In the genomic region with DNA sequence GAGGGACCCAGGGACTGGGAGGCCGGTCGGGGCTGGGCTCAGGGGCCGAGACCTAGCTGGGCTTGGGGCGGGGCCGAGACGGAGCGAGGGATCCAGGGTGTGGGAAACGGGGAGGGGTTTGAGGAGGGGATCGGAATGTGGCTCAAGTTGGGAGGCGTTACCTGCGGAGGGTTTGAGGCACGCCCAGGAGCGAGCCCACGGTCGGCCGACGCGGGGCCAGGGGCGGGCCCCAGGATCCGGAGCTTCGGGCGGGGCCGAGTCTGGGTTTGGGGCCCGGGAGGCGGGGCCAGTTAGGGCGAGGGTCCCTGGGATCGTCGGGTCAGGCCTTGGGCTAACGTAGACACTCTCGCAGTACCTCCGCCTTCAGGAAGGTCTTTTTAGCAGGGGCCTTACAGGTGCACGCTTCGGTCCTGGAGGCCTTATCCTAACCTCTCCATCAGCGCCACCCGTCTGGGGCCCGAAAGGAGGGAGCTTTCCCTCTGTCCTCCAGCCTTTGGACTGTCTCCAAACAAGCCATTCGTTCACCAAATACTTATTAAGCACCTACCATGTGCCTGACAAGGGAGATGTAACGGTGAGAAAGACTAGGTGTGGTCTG, we compare ENCODE assay signal across 8 cellular contexts.
DNase-seq lines count a peak whose midpoint lies in the region; ATAC-seq and TF ChIP-seq lines count a peak whose summit lies in the region.
"Not testable (repeated sequence)": the region's sequence is repeated elsewhere in the genome, so short reads cannot be mapped to it uniquely, and the experiment has no call there.

No MANE protein-coding gene starts in this region.

- intact Hi-C loops in Calu3 (cut with micrococcal nuclease; ENCODE audit: unreplicated experiment); MCF 10A (cut with micrococcal nuclease); natural killer cell (cut with micrococcal nuclease): not testable (repeated sequence)

- H3K27ac Mint-ChIP-seq in Calu3 (ENCODE audit: unreplicated experiment) = not testable (repeated sequence)
- H3K27ac Mint-ChIP-seq in T-cell (peak overlapping the region; percentile 73 to 100), MCF 10A (ENCODE audit: low read depth, unreplicated experiment) (peak overlapping the region; percentile 97), natural killer cell (peak overlapping the region; percentile 95 to 97)

- POLR2A ChIA-PET in T-cell (lab: Charles Lee); MCF 10A (lab: Yijun Ruan, JAX): not testable (repeated sequence)

- not testable (repeated sequence) for ATAC-seq in T-cell (replicated peaks in 1 of 4); natural killer cell; thoracic aorta (ENCODE audit: insufficient number of reproducible peaks, low FRiP score, low read depth)

- not testable (repeated sequence) for TF ChIP-seq CTCF in Calu3 (IDR thresholded peaks at IDR 0.05; ENCODE audit: unreplicated experiment); HFF-Myc (IDR thresholded peaks at IDR 0.05; ENCODE audit: low read depth, low read length, missing control alignments); MCF 10A (IDR thresholded peaks at IDR 0.05; ENCODE audit: unreplicated experiment); right atrium auricular region (IDR thresholded peaks at IDR 0.05); natural killer cell (IDR thresholded peaks at IDR 0.05); thoracic aorta (IDR thresholded peaks at IDR 0.05)

- peak overlapping the region; percentile 92 to 95 for H3K27ac ChIP-seq in right atrium auricular region
- H3K27ac ChIP-seq in thoracic aorta = peak overlapping the region; percentile 78 to 86

- H3K36me3 Mint-ChIP-seq in Calu3 (ENCODE audit: insufficient read depth, unreplicated experiment) (peaks cover 14% of the 10 kb centered on the region), MCF 10A (ENCODE audit: insufficient read depth, unreplicated experiment) (peaks cover 23% of the 10 kb centered on the region)
- not testable (repeated sequence) for H3K36me3 Mint-ChIP-seq in T-cell, natural killer cell

- H3K9me3 Mint-ChIP-seq in Calu3 (ENCODE audit: low read depth, unreplicated experiment); T-cell; MCF 10A (ENCODE audit: unreplicated experiment); natural killer cell: not testable (repeated sequence)

- H3K27me3 ChIP-seq in right atrium auricular region; thoracic aorta (replicated peaks; ENCODE audit: insufficient read depth): not testable (repeated sequence)

- not testable (repeated sequence) for H3K4me1 Mint-ChIP-seq in Calu3 (ENCODE audit: low read depth, unreplicated experiment)
- H3K4me1 Mint-ChIP-seq in T-cell (peaks cover 4 to 17% (median 14%) of the 10 kb centered on the region in 3 donors), MCF 10A (ENCODE audit: insufficient read depth, unreplicated experiment) (peaks cover 10% of the 10 kb centered on the region), natural killer cell (peaks cover 10 to 13% of the 10 kb centered on the region in 2 donors)

- BruUV-seq in Calu3 (replicated peaks; lab: Mats Ljungman, UMichigan); MCF 10A (replicated peaks; lab: Mats Ljungman, UMichigan): not testable (repeated sequence)

- H3K27me3 Mint-ChIP-seq in Calu3 (ENCODE audit: unreplicated experiment); T-cell; MCF 10A (ENCODE audit: insufficient read depth, unreplicated experiment); natural killer cell (ENCODE audit: low read depth in 2 of 2): not testable (repeated sequence)

- peaks cover 10% of the 10 kb centered on the region for H3K36me3 ChIP-seq in right atrium auricular region
- H3K36me3 ChIP-seq in thoracic aorta = not testable (repeated sequence)

- H3K4me3 Mint-ChIP-seq in Calu3 (ENCODE audit: low read depth, unreplicated experiment) (peak overlapping the region; percentile 36), T-cell (peak overlapping the region; percentile 93 to 99 (median 94)), MCF 10A (ENCODE audit: unreplicated experiment) (peak overlapping the region; percentile 86), natural killer cell (peak overlapping the region; percentile 99)

- not testable (repeated sequence) for H3K9me3 ChIP-seq in right atrium auricular region, thoracic aorta

- CTCF ChIA-PET in Calu3 (lab: Charles Lee); MCF 10A (lab: Yijun Ruan, JAX): not testable (repeated sequence)
- CTCF ChIA-PET in T-cell (lab: Charles Lee) = interaction anchor here in 1 of 2 donors (1.1 kb wide), 1 partner anchor 12 kb away, joined by 3 read pairs; no protein-coding TSS in a partner anchor

- DNase-seq in Calu3; T-cell; right atrium auricular region (ENCODE audit: low spot score); natural killer cell; thoracic aorta (ENCODE audit: low spot score): not testable (repeated sequence)
- DNase-seq in HFF-Myc (ENCODE audit: extremely low read depth, low read depth) (peak; percentile 51), NCI-H2171 (lab: John Stamatoyannopoulos, UW) (peak; percentile 81), MCF 10A (ENCODE audit: unreplicated experiment) (peak; percentile 83)

- H3K4me3 ChIP-seq in HFF-Myc (replicated peaks; ENCODE audit: low read depth, low read length) = peak overlapping the region; percentile 67
- H3K4me3 ChIP-seq in right atrium auricular region = peak overlapping the region; percentile 57 to 87
- peak overlapping the region; percentile 81 for H3K4me3 ChIP-seq in thoracic aorta

- H3K4me1 ChIP-seq in right atrium auricular region (peaks cover 0 to 33% of the 10 kb centered on the region in 2 donors), thoracic aorta (ENCODE audit: control insufficient read depth in 1 of 2, low read depth in 2 of 2) (peaks cover 6 to 21% of the 10 kb centered on the region in 2 donors)

Comparison
In these comparisons a context has a peak if more than half of its experiments do, and no peak if none do; other contexts are left out.
1. H3K4me3 Mint-ChIP-seq: peak in every context shown above with its lines; median percentile 99 in natural killer cell; 94 in T-cell; 86 in MCF 10A; 36 in Calu3.